Comparison of ENCODE assay signal across 31 cellular contexts in genomic region chr2:70890469-70891065, GRCh38. TPM values are rescaled to one million over a fixed set of nuclear protein-coding genes. Genes with fewer than 3 reads are reported as not detected.
DNase-seq lines count a peak whose midpoint lies in the region; ATAC-seq, FAIRE-seq and TF ChIP-seq lines count a peak whose summit lies in the region.
"Had no signal": no experiment of that assay in that cellular context is flagged by ENCODE, and none has a peak within 500 bp of the region (broad histone marks: within the 10 kb centered on the region; RNA-seq: fewer than 3 reads in every experiment).

No MANE protein-coding gene starts in this region.

- no peak overlapping the region for H3K27ac Mint-ChIP-seq in neural crest cell (ENCODE audit: unreplicated experiment)
- H3K27ac Mint-ChIP-seq: activated T-cell treated with anti-CD3 and anti-CD28 coated beads, Interleukin-2, amount 50 U/mL, for 72 hours; CD14-positive monocyte; naive thymus-derived CD4-positive, alpha-beta T cell had no signal

- BruUV-seq in PC-3 (replicated peaks; lab: Mats Ljungman, UMichigan): no TSS peak

- peaks cover 100% of the 10 kb centered on the region for H3K27me3 Mint-ChIP-seq in neural crest cell (ENCODE audit: low read depth)

- H3K4me3 ChIP-seq in PC-3 (ENCODE audit: low read length): no peak overlapping the region
- H3K4me3 ChIP-seq: left ventricle myocardium inferior, upper lobe of left lung had no signal

- CTCF ChIA-PET in PC-3 (lab: Charles Lee): no interaction called here

- H2AFZ ChIP-seq in PC-3 (ENCODE audit: low read length): no peak overlapping the region

- H3K9me3 ChIP-seq in PC-3 (ENCODE audit: low read length): no peaks in the 10 kb centered on the region
- H3K9me3 ChIP-seq: left ventricle myocardium inferior, upper lobe of left lung had no signal

- no peaks in the 10 kb centered on the region for H3K9me3 Mint-ChIP-seq in neural crest cell
- H3K9me3 Mint-ChIP-seq: activated T-cell treated with anti-CD3 and anti-CD28 coated beads, Interleukin-2, amount 50 U/mL, for 72 hours had no signal

- peak; percentile 51 for DNase-seq in AG08395 (ENCODE audit: low spot score)
- DNase-seq in GM10266 (ENCODE audit: extremely low spot score): peak; percentile 11
- DNase-seq in PC-3: peak; percentile 53
- DNase-seq in neural crest cell (ENCODE audit: low read depth, low spot score): no peak
- no peak for DNase-seq in GM12892 (ENCODE audit: insufficient read length)
- DNase-seq: activated CD4-positive, alpha-beta T cell treated with anti-CD3 and anti-CD28 coated beads, Interleukin-2, amount 50 U/mL, for 1 hour; activated naive CD4-positive, alpha-beta T cell; activated T-cell treated with anti-CD3 and anti-CD28 coated beads, Interleukin-2, amount 50 U/mL, for 72 hours; DMS79 treated with DMSO at 0.1 percent for 48 hours; KBM-7; left ventricle myocardium inferior; MM.1S; naive thymus-derived CD4-positive, alpha-beta T cell; NCI-H2081 treated with DMSO at 0.1 percent for 48 hours; NCI-H82; nucleus accumbens; stimulated activated CD4-positive, alpha-beta T cell treated with anti-CD3 and anti-CD28 coated beads, Interleukin-4, amount 100 ng/mL, for 1 hour; T-helper 9 cell; upper lobe of left lung had no signal

- intact Hi-C loops in PC-3 (cut with micrococcal nuclease): no loop called here

- H3K4me1 Mint-ChIP-seq in neural crest cell: peaks cover 28% of the 10 kb centered on the region

- no peaks in the 10 kb centered on the region for H3K9me2 ChIP-seq in PC-3 (replicated peaks; ENCODE audit: low read length)

- H3K4me1 ChIP-seq in PC-3 (ENCODE audit: insufficient read depth, low read length): no peaks in the 10 kb centered on the region

- ATAC-seq in PC-3: peak; percentile 50
- no peak for ATAC-seq in HG02970 (IDR thresholded peaks at IDR 0.05; ENCODE audit: low FRiP score, unreplicated experiment)
- no peak for ATAC-seq in GM18505 (IDR thresholded peaks at IDR 0.05; ENCODE audit: unreplicated experiment)
- ATAC-seq in HG02759 (IDR thresholded peaks at IDR 0.05; ENCODE audit: unreplicated experiment): no peak
- ATAC-seq: activated T-cell treated with anti-CD3 and anti-CD28 coated beads, Interleukin-2, amount 50 U/mL, for 72 hours; naive thymus-derived CD4-positive, alpha-beta T cell; Right ventricle myocardium inferior had no signal

- no peak overlapping the region for H3K9ac ChIP-seq in PC-3 (ENCODE audit: low read length)

- no peaks in the 10 kb centered on the region for H3K36me3 Mint-ChIP-seq in neural crest cell (ENCODE audit: low read depth)

- H3K27ac ChIP-seq in PC-3 (ENCODE audit: low read length): no peak overlapping the region
- H3K27ac ChIP-seq: left ventricle myocardium inferior, upper lobe of left lung had no signal

- peak overlapping the region; percentile 38 for H3K4me3 Mint-ChIP-seq in neural crest cell
- H3K4me3 Mint-ChIP-seq: activated T-cell treated with anti-CD3 and anti-CD28 coated beads, Interleukin-2, amount 50 U/mL, for 72 hours; naive thymus-derived CD4-positive, alpha-beta T cell had no signal

- H3K36me3 ChIP-seq in PC-3 (ENCODE audit: low read depth, low read length): no peaks in the 10 kb centered on the region
- H3K36me3 ChIP-seq: left ventricle myocardium inferior, upper lobe of left lung had no signal

- TF ChIP-seq POLR2A in GM18505 (IDR thresholded peaks at IDR 0.05; ENCODE audit: borderline replicate concordance, extremely low read depth, insufficient read depth, insufficient read length) (no peak), GM12892 (IDR thresholded peaks at IDR 0.05; ENCODE audit: low read depth, low read length) (no peak)

- FAIRE-seq in GM12892 (lab: Jason Lieb, UNC): no peak
- FAIRE-seq: islet of Langerhans had no signal

- H3K4me2 ChIP-seq in PC-3 (ENCODE audit: low read length): no peak overlapping the region

- H4K20me1 ChIP-seq in PC-3 (ENCODE audit: low read length): no peaks in the 10 kb centered on the region

- POLR2A ChIA-PET in PC-3 (lab: Charles Lee; ENCODE audit: unreplicated experiment): no interaction called here

- no peaks in the 10 kb centered on the region for H3K79me2 ChIP-seq in PC-3 (ENCODE audit: low read length)

- H3K27me3 ChIP-seq in PC-3 (ENCODE audit: low read length): peaks cover 35% of the 10 kb centered on the region

- no peaks in the 10 kb centered on the region for H3F3A ChIP-seq in PC-3 (ENCODE audit: low read length, unreplicated experiment)

- TF ChIP-seq CTCF in GM10266 (IDR thresholded peaks at IDR 0.05; ENCODE audit: control insufficient read depth, insufficient read depth, low read depth, missing control alignments) (no peak), PC-3 (conservative IDR thresholded peaks at IDR 0.05; ENCODE audit: low read depth, low read length) (peak; percentile 32; the same call in 1 of the 2 replicates), neural crest cell (conservative IDR thresholded peaks at IDR 0.05) (no peak)

RNA-seq across cellular contexts. Expression of gene VAX2, which starts 9.8 kb away (rescaled TPM):
- 0.23 TPM in 1 of 2 replicates, not detected in the other for total RNA-seq in PC-3 (2014; rRNA removed)
- total RNA-seq in neural crest cell: 6.3 and 8.6 TPM in 2 replicates
- polyA plus RNA-seq in GM12892 (2012; ENCODE audit: missing spikeins): not detected
- total RNA-seq: activated T-cell treated with anti-CD3 and anti-CD28 coated beads, Interleukin-2, amount 50 U/mL, for 72 hours; dermis microvascular lymphatic vessel endothelial cell; naive thymus-derived CD4-positive, alpha-beta T cell had no signal
- polyA plus RNA-seq: CD14-positive monocyte; naive thymus-derived CD4-positive, alpha-beta T cell had no signal

RNA-seq across cellular contexts. Expression of gene ATP6V1B1, which starts 45.1 kb away (rescaled TPM):
- total RNA-seq in PC-3 (2014; rRNA removed) (not detected in 2 replicates), neural crest cell (4.3 and 4.6 TPM in 2 replicates)
- not detected for polyA plus RNA-seq in GM12892 (2012; ENCODE audit: missing spikeins)
- total RNA-seq: activated T-cell treated with anti-CD3 and anti-CD28 coated beads, Interleukin-2, amount 50 U/mL, for 72 hours; dermis microvascular lymphatic vessel endothelial cell; left ventricle myocardium inferior; naive thymus-derived CD4-positive, alpha-beta T cell; Right ventricle myocardium inferior; subcutaneous adipose tissue had no signal
- polyA plus RNA-seq: CD14-positive monocyte; naive thymus-derived CD4-positive, alpha-beta T cell had no signal

RNA-seq across cellular contexts. Expression of gene CD207, which starts 55.0 kb away (rescaled TPM):
- not detected in 2 replicates for total RNA-seq in PC-3 (2014; rRNA removed)
- total RNA-seq in neural crest cell: not detected in 2 replicates
- not detected for polyA plus RNA-seq in GM12892 (2012; ENCODE audit: missing spikeins)
- total RNA-seq: activated T-cell treated with anti-CD3 and anti-CD28 coated beads, Interleukin-2, amount 50 U/mL, for 72 hours; fibroblast of lung; H4; HT-29; left ventricle myocardium inferior; subcutaneous adipose tissue had no signal
- polyA plus RNA-seq: AG04450; CD14-positive monocyte; naive thymus-derived CD4-positive, alpha-beta T cell had no signal

Comparison
In these comparisons a context has a peak if more than half of its experiments do, and no peak if none do; other contexts are left out.
1. DNase-seq: peak in AG08395 (single experiment), GM10266 (single experiment) and PC-3 (single experiment); none in neural crest cell (single experiment) and GM12892 (single experiment).